13 cellular contexts compared by ENCODE assay signal in genomic region chr17:14298221-14298994, GRCh38. TPM values are rescaled to one million over a fixed set of nuclear protein-coding genes. Genes with fewer than 3 reads are reported as not detected.
DNase-seq lines count a peak whose midpoint lies in the region; ATAC-seq and TF ChIP-seq lines count a peak whose summit lies in the region.
"Had no signal": no experiment of that assay in that cellular context is flagged by ENCODE, and none has a peak within 500 bp of the region (broad histone marks: within the 10 kb centered on the region; RNA-seq: fewer than 3 reads in every experiment).

No MANE protein-coding gene starts in this region.

- intact Hi-C loops in A673 (cut with micrococcal nuclease; ENCODE audit: unreplicated experiment), result no loop called here
- intact Hi-C loops in colonic mucosa (cut with DNase I), result loop anchor here (5.0 to 10.0 kb wide), 4 partner anchors 234 to 964 kb away; partner anchors contain the start of gene COX10

- H3K36me3 ChIP-seq in A673 (ENCODE audit: insufficient read depth, low read length, poor library complexity, severe bottlenecking), result no peaks in the 10 kb centered on the region
- no peaks in the 10 kb centered on the region for H3K36me3 ChIP-seq in GM23338 (ENCODE audit: insufficient read depth)
- no peaks in the 10 kb centered on the region for H3K36me3 ChIP-seq in colonic mucosa
- H3K36me3 ChIP-seq: right atrium auricular region had no signal

- peaks cover 36% of the 10 kb centered on the region for H3K4me1 Mint-ChIP-seq in GM23338
- H3K4me1 Mint-ChIP-seq in naive B cell, result peaks cover 42 to 67% (median 54%) of the 10 kb centered on the region in 3 donors

- H3K4me3 ChIP-seq in A673 (ENCODE audit: low read depth, low read length, poor library complexity, severe bottlenecking) (no peak overlapping the region), GM23338 (peak overlapping the region; percentile 61), colonic mucosa (no peak overlapping the region)

- peak overlapping the region; percentile 88 for H3K4me2 ChIP-seq in GM23338

- H3K9me2 ChIP-seq in GM23338 (ENCODE audit: insufficient read depth), result no peaks in the 10 kb centered on the region

- peaks cover 10% of the 10 kb centered on the region for H3F3A ChIP-seq in GM23338 (replicated peaks; ENCODE audit: low read depth)

- no peak overlapping the region for H3K9ac ChIP-seq in colonic mucosa (ENCODE audit: low read depth in 2 of 2, low read length in 2 of 2)

- CTCF ChIA-PET in A673 (lab: Charles Lee), result no interaction called here

- peak; percentile 17 for DNase-seq in A673 (ENCODE audit: low spot score)
- no peak for DNase-seq in GM23338 (ENCODE audit: low spot score)
- peak; percentile 77 for DNase-seq in ecto neural progenitor cell (ENCODE audit: low spot score)
- no peak for DNase-seq in naive B cell
- no peak for DNase-seq in NCI-H1417 treated with DMSO at 0.1 percent for 48 hours (lab: John Stamatoyannopoulos, UW)
- DNase-seq in colonic mucosa, result no peak
- DNase-seq: Calu3, NCI-H2227 treated with DMSO at 0.1 percent for 48 hours, SIG-M5 had no signal

- H3K9me3 Mint-ChIP-seq in GM23338, result peaks cover 4% of the 10 kb centered on the region; the same call in 1 of the 3 replicates
- H3K9me3 Mint-ChIP-seq in naive B cell, result peaks cover 0 to 8% (median 4%) of the 10 kb centered on the region in 7 donors

- no peak overlapping the region for H3K27ac Mint-ChIP-seq in GM23338
- peak overlapping the region in 1 of 6 donors; percentile 69 for H3K27ac Mint-ChIP-seq in naive B cell

- H3K27me3 Mint-ChIP-seq in GM23338 (ENCODE audit: insufficient read depth, low read depth, poor library complexity) (peaks cover 73% of the 10 kb centered on the region), naive B cell (peaks cover 58 to 74% (median 63%) of the 10 kb centered on the region in 3 donors)

- H3K9me3 ChIP-seq in A673 (ENCODE audit: low read depth, low read length, poor library complexity, severe bottlenecking) (no peaks in the 10 kb centered on the region), colonic mucosa (no peaks in the 10 kb centered on the region)
- H3K9me3 ChIP-seq: right atrium auricular region had no signal

- TF ChIP-seq CTCF in A673 (conservative IDR thresholded peaks at IDR 0.05; ENCODE audit: low read depth, low read length) (no peak), GM23338 (conservative IDR thresholded peaks at IDR 0.05; ENCODE audit: low read depth in 2 of 2) (no peak), colonic mucosa (IDR thresholded peaks at IDR 0.05) (no peak)

- H3K79me2 ChIP-seq in GM23338 (replicated peaks; ENCODE audit: insufficient read depth), result peaks cover 15% of the 10 kb centered on the region

- peaks cover 5% of the 10 kb centered on the region; the same call in 1 of the 2 replicates for H4K20me1 ChIP-seq in GM23338 (replicated peaks; ENCODE audit: insufficient read depth)

- H2AFZ ChIP-seq in GM23338, result peak overlapping the region; percentile 92

- H3K36me3 Mint-ChIP-seq in GM23338 (ENCODE audit: low read depth) (no peaks in the 10 kb centered on the region), naive B cell (no peaks in the 10 kb centered on the region)

- H3K27me3 ChIP-seq in A673 (replicated peaks; ENCODE audit: insufficient read depth, low read depth, low read length, poor library complexity), result peaks cover 93% of the 10 kb centered on the region
- peaks cover 92% of the 10 kb centered on the region for H3K27me3 ChIP-seq in GM23338 (ENCODE audit: insufficient read depth)
- H3K27me3 ChIP-seq in colonic mucosa, result peaks cover 65% of the 10 kb centered on the region

- peaks cover 20% of the 10 kb centered on the region for H3K4me1 ChIP-seq in A673 (ENCODE audit: insufficient read depth, low read length, poor library complexity, severe bottlenecking)
- H3K4me1 ChIP-seq in GM23338 (ENCODE audit: insufficient read depth), result peaks cover 29% of the 10 kb centered on the region
- H3K4me1 ChIP-seq in colonic mucosa, result peaks cover 12% of the 10 kb centered on the region

- POLR2A ChIA-PET in A673 (lab: Charles Lee; ENCODE audit: low non-redundant PET), result no interaction called here

- H3K27ac ChIP-seq in A673 (ENCODE audit: low read depth, low read length, poor library complexity, severe bottlenecking) (no peak overlapping the region), GM23338 (ENCODE audit: low read depth) (no peak overlapping the region), colonic mucosa (no peak overlapping the region)
- H3K27ac ChIP-seq: right atrium auricular region had no signal

- BruUV-seq in A673 (replicated peaks; lab: Mats Ljungman, UMichigan), result no TSS peak

- ATAC-seq in GM23338 (no peak), naive B cell (ENCODE audit: low read depth in 2 of 2) (no peak), GM21737 (IDR thresholded peaks at IDR 0.05; ENCODE audit: unreplicated experiment) (no peak), HG03378 (IDR thresholded peaks at IDR 0.05; ENCODE audit: unreplicated experiment) (no peak)
- ATAC-seq: K562 had no signal

- H3K4me3 Mint-ChIP-seq in GM23338, result peak overlapping the region; percentile 87
- peak overlapping the region; percentile 83 to 97 (median 92) for H3K4me3 Mint-ChIP-seq in naive B cell

TF ChIP-seq in GM23338, 12 proteins besides CTCF, POLR2A, EP300 and RAD21:
- TF ChIP-seq EZH2 (IDR thresholded peaks at IDR 0.05; ENCODE audit: low read depth, unreplicated experiment), result peak; percentile 92
- TF ChIP-seq EZH2phosphoT487 (IDR thresholded peaks at IDR 0.05; ENCODE audit: unreplicated experiment), result peak; percentile 9
- peak; percentile 21 for TF ChIP-seq REST (IDR thresholded peaks at IDR 0.05; ENCODE audit: unreplicated experiment)
- TF ChIP-seq ZNF331 (CRISPR knock-in tag; IDR thresholded peaks at IDR 0.05; ENCODE audit: low read depth), result no peak
TF ChIP-seq in GM23338: peak in this region for 3.

RNA-seq across cellular contexts. Expression of gene HS3ST3B1, which starts 2.5 kb away (rescaled TPM):
- total RNA-seq in A673 (2021) (not detected in 2 replicates), colonic mucosa (1 to 10 TPM; 1.1 TPM)
- total RNA-seq in GM23338 (2014; rRNA removed; shearing (Covaris generic)), result 17.7 and 20.6 TPM in 2 replicates
- polyA plus RNA-seq in GM23338 (2016; fragmentation: Nextera tagmentation; extraction: Ambion mirVana) (6.0 and 8.1 TPM in 2 replicates), naive B cell (ENCODE audit: low read depth in 6 of 6) (1 to 10 TPM in 4 of 6 donors, under 1 TPM in 2; 0.22 to 3.1 (median 2.6) TPM)

Comparison
In these comparisons a context has a peak if more than half of its experiments do, and no peak if none do; other contexts are left out.
1. DNase-seq: peak in A673 (single experiment) and ecto neural progenitor cell (single experiment); none in GM23338 (single experiment), naive B cell (single experiment), NCI-H1417 treated with DMSO at 0.1 percent for 48 hours (single experiment) and colonic mucosa (single experiment).